ENCODE assay signal across 14 cellular contexts in genomic region chr6:96794980-96795379, GRCh38. TPM values are rescaled to one million over a fixed set of nuclear protein-coding genes. Genes with fewer than 3 reads are reported as not detected.
A peak's percentile ranks its signal among the peaks of the same experiment; 100 is the strongest.
DNase-seq lines count a peak whose midpoint lies in the region; ATAC-seq and TF ChIP-seq lines count a peak whose summit lies in the region.
"Had no signal": no experiment of that assay in that cellular context is flagged by ENCODE, and none has a peak within 500 bp of the region (broad histone marks: within the 10 kb centered on the region; RNA-seq: fewer than 3 reads in every experiment).

No MANE protein-coding gene starts in this region.

- peak overlapping the region; percentile 11 for H3K27ac ChIP-seq in smooth muscle cell (ENCODE audit: low read depth)
- H3K27ac ChIP-seq: SJCRH30 had no signal

- DNase-seq in activated B cell treated with CpG ODN at 0.5 μM for 24 hours, result no peak
- DNase-seq in smooth muscle cell (lab: John Stamatoyannopoulos, UW; ENCODE audit: unreplicated experiment), result no peak
- DNase-seq in G401 (ENCODE audit: low spot score), result no peak
- DNase-seq: activated T-cell treated with anti-CD3 and anti-CD28 coated beads, Interleukin-2, amount 50 U/mL, for 24 hours; Caco-2; NCI-H1436; NCI-H748 treated with DMSO at 0.1 percent for 48 hours; SJCRH30; stimulated activated CD4-positive, alpha-beta T cell treated with anti-CD3 and anti-CD28 coated beads, Interleukin-2, amount 100 ng/mL, for 48 hours had no signal

- no peaks in the 10 kb centered on the region for H3K9me3 ChIP-seq in smooth muscle cell (replicated peaks; ENCODE audit: low read depth)
- H3K9me3 ChIP-seq: Caco-2 had no signal

- no peaks in the 10 kb centered on the region for H3K36me3 Mint-ChIP-seq in activated B cell treated with CpG ODN at 0.5 μM for 24 hours (ENCODE audit: low read depth)

- peaks cover 17% of the 10 kb centered on the region for H3K4me1 ChIP-seq in smooth muscle cell (ENCODE audit: low read depth)
- H3K4me1 ChIP-seq: Caco-2 had no signal

- in situ Hi-C loops in G401 (cut with HindIII; ENCODE audit: low sequenced_read_pairs), result no loop called here

- no peak overlapping the region for H3K9ac ChIP-seq in smooth muscle cell (ENCODE audit: low read depth)

- CTCF ChIA-PET in activated B cell treated with CpG ODN at 0.5 μM for 24 hours (lab: Charles Lee), result no interaction called here

- H2AFZ ChIP-seq in smooth muscle cell (ENCODE audit: low read depth), result no peak overlapping the region

- no peaks in the 10 kb centered on the region for H4K20me1 ChIP-seq in smooth muscle cell (ENCODE audit: low read depth)

- TF ChIP-seq CTCF in activated B cell treated with CpG ODN at 0.5 μM for 24 hours (IDR thresholded peaks at IDR 0.05) (no peak), smooth muscle cell (IDR thresholded peaks at IDR 0.05; ENCODE audit: borderline replicate concordance, insufficient read depth, poor library complexity, severe bottlenecking) (no peak)

- H3K9me3 Mint-ChIP-seq in activated B cell treated with CpG ODN at 0.5 μM for 24 hours, result no peaks in the 10 kb centered on the region
- H3K9me3 Mint-ChIP-seq: activated T-cell treated with anti-CD3 and anti-CD28 coated beads, Interleukin-2, amount 50 U/mL, for 24 hours had no signal

- POLR2A ChIA-PET in activated B cell treated with CpG ODN at 0.5 μM for 24 hours (lab: Charles Lee), result no interaction called here

- no peaks in the 10 kb centered on the region for H3K36me3 ChIP-seq in smooth muscle cell (ENCODE audit: low read depth)

- H3K4me3 Mint-ChIP-seq in activated B cell treated with CpG ODN at 0.5 μM for 24 hours, result peak overlapping the region; percentile 52
- H3K4me3 Mint-ChIP-seq: activated T-cell treated with anti-CD3 and anti-CD28 coated beads, Interleukin-2, amount 50 U/mL, for 24 hours had no signal

- peak overlapping the region; percentile 44 for H3K4me2 ChIP-seq in smooth muscle cell

- ATAC-seq in GM19438 (IDR thresholded peaks at IDR 0.05; ENCODE audit: low read depth, unreplicated experiment) (peak; percentile 16), HG02970 (IDR thresholded peaks at IDR 0.05; ENCODE audit: low FRiP score, unreplicated experiment) (peak; percentile 22), activated B cell treated with CpG ODN at 0.5 μM for 24 hours (ENCODE audit: low read depth) (no peak), GM18861 (IDR thresholded peaks at IDR 0.05; ENCODE audit: unreplicated experiment) (no peak), GM21528 (IDR thresholded peaks at IDR 0.05; ENCODE audit: low FRiP score, unreplicated experiment) (no peak)

- H3K27me3 ChIP-seq in smooth muscle cell (ENCODE audit: low read depth), result no peaks in the 10 kb centered on the region
- H3K27me3 ChIP-seq: SJCRH30 had no signal

- H3K79me2 ChIP-seq in smooth muscle cell (ENCODE audit: low read depth), result no peaks in the 10 kb centered on the region

- no peaks in the 10 kb centered on the region for H3F3A ChIP-seq in smooth muscle cell (ENCODE audit: low read depth)

- intact Hi-C loops in activated B cell treated with CpG ODN at 0.5 μM for 24 hours (cut with micrococcal nuclease), result no loop called here

- H3K27me3 Mint-ChIP-seq in activated B cell treated with CpG ODN at 0.5 μM for 24 hours, result no peaks in the 10 kb centered on the region
- H3K27me3 Mint-ChIP-seq: progenitor cell of endocrine pancreas had no signal

- WGBS in smooth muscle cell (ENCODE audit: low lambda C conversion rate), result 7% methylated on average over 1 of the region's 1 CpG

- H3K27ac Mint-ChIP-seq in activated B cell treated with CpG ODN at 0.5 μM for 24 hours, result peak overlapping the region; percentile 4
- H3K27ac Mint-ChIP-seq: activated T-cell treated with anti-CD3 and anti-CD28 coated beads, Interleukin-2, amount 50 U/mL, for 24 hours had no signal

- H3K4me1 Mint-ChIP-seq in activated B cell treated with CpG ODN at 0.5 μM for 24 hours, result peaks cover 9% of the 10 kb centered on the region

- H3K4me3 ChIP-seq in smooth muscle cell, result no peak overlapping the region
- H3K4me3 ChIP-seq: SJCRH30 had no signal

RNA-seq across cellular contexts. Expression of gene GPR63, which starts 42.3 kb away (rescaled TPM):
- total RNA-seq in activated B cell treated with CpG ODN at 0.5 μM for 24 hours (0.02 and 0.11 TPM in 2 replicates), smooth muscle cell (4.4 and 4.5 TPM in 2 replicates)
- 0.56 and 1.2 TPM in 2 replicates for polyA plus RNA-seq in smooth muscle cell
- not detected in 2 replicates for total RNA-seq in G401 (2014; rRNA removed; shearing (Covaris generic))

Comparison
In these comparisons a context has a peak if more than half of its experiments do, and no peak if none do; other contexts are left out.
1. ATAC-seq: peak in GM19438 (single experiment) and HG02970 (single experiment); none in activated B cell treated with CpG ODN at 0.5 μM for 24 hours (single experiment), GM18861 (single experiment) and GM21528 (single experiment).